ENCODE assay signal across 8 cellular contexts in genomic region chr19:7535035-7535992, GRCh38. TPM values are rescaled to one million over a fixed set of nuclear protein-coding genes. Genes with fewer than 3 reads are reported as not detected.
DNase-seq lines count a peak whose midpoint lies in the region; ATAC-seq and TF ChIP-seq lines count a peak whose summit lies in the region.

Gene PNPLA6, plus strand, starts transcription at chr19:7535717. Its CDS starts 72 bp downstream, at chr19:7535789.

- TF ChIP-seq POLR2A in GM15510 (IDR thresholded peaks at IDR 0.05; ENCODE audit: borderline replicate concordance, extremely low read depth, insufficient read length): peak; percentile 50
- peak; percentile 67 to 68 for TF ChIP-seq POLR2A in uterus (IDR thresholded peaks at IDR 0.05)

- peak within 1 kb of the TSS; percentile 98 for H3K27ac ChIP-seq in angular gyrus (ENCODE audit: low read depth, low read length)
- H3K27ac ChIP-seq in right atrium auricular region: peak within 1 kb of the TSS; percentile 92 to 94
- peak within 1 kb of the TSS; percentile 88 to 96 for H3K27ac ChIP-seq in uterus

- H3K9me3 ChIP-seq in right atrium auricular region (no peaks in the 10 kb centered on the region), uterus (no peaks in the 10 kb centered on the region)

- intact Hi-C loops in T-helper 2 cell treated with Interferon-gamma antibody and Interleukin-4, amounts not matched to agents 100 ng/mL and 5 ng/mL, for 36 hours (cut with micrococcal nuclease): loop anchor here (1.0 to 2.0 kb wide), 2 partner anchors 47 to 94 kb away; partner anchors contain the start of genes PET100, PEX11G and XAB2
- intact Hi-C loops in uterus (cut with DNase I; ENCODE audit: low total_unique reads): no loop called here

- no peak for TF ChIP-seq CTCF in right atrium auricular region (IDR thresholded peaks at IDR 0.05)
- TF ChIP-seq CTCF in uterus (IDR thresholded peaks at IDR 0.05): peak in 2 of 4 experiments; percentile 14 to 42

- H3K36me3 ChIP-seq in right atrium auricular region (peaks cover 30% of the 10 kb centered on the region), uterus (no peaks in the 10 kb centered on the region)

- ATAC-seq in HG02885 (IDR thresholded peaks at IDR 0.05; ENCODE audit: poor library complexity, unreplicated experiment): peak; percentile 77

- peak; percentile 45 to 70 for DNase-seq in NCI-H187 (lab: John Stamatoyannopoulos, UW)
- DNase-seq in right atrium auricular region (ENCODE audit: low spot score): peak; percentile 94
- peak; percentile 95 for DNase-seq in putamen (ENCODE audit: low spot score)
- peak; percentile 96 to 97 for DNase-seq in uterus

- H3K27me3 ChIP-seq in right atrium auricular region (no peaks in the 10 kb centered on the region), uterus (no peaks in the 10 kb centered on the region)

- H3K4me3 ChIP-seq in right atrium auricular region (peak within 1 kb of the TSS; percentile 84 to 96), uterus (peak within 1 kb of the TSS; percentile 86 to 92)

- H3K4me1 ChIP-seq in right atrium auricular region (peaks cover 0 to 20% of the 10 kb centered on the region in 2 donors), uterus (peaks cover 5% of the 10 kb centered on the region in 2 donors)

RNA-seq across cellular contexts. Expression of gene PNPLA6, which starts in this region (rescaled TPM):
- total RNA-seq in T-helper 2 cell treated with Interferon-gamma antibody and Interleukin-4, amounts not matched to agents 100 ng/mL and 5 ng/mL, for 36 hours: 115 and 116 TPM in 2 replicates
- 10 to 100 TPM; 45.3 to 70.6 TPM for total RNA-seq in right atrium auricular region
- total RNA-seq in uterus: 100 to 1,000 TPM in 1 of 4 donors, 10 to 100 TPM in 3; 26.4 to 113 (median 40.4) TPM

Comparison
In these comparisons a context has a peak if more than half of its experiments do, and no peak if none do; other contexts are left out.
1. Peak in every context shown above with its lines: DNase-seq, ATAC-seq, H3K4me3 ChIP-seq and H3K27ac ChIP-seq.